Comparison of ENCODE assay signal across 2 cellular contexts in the genomic region with DNA sequence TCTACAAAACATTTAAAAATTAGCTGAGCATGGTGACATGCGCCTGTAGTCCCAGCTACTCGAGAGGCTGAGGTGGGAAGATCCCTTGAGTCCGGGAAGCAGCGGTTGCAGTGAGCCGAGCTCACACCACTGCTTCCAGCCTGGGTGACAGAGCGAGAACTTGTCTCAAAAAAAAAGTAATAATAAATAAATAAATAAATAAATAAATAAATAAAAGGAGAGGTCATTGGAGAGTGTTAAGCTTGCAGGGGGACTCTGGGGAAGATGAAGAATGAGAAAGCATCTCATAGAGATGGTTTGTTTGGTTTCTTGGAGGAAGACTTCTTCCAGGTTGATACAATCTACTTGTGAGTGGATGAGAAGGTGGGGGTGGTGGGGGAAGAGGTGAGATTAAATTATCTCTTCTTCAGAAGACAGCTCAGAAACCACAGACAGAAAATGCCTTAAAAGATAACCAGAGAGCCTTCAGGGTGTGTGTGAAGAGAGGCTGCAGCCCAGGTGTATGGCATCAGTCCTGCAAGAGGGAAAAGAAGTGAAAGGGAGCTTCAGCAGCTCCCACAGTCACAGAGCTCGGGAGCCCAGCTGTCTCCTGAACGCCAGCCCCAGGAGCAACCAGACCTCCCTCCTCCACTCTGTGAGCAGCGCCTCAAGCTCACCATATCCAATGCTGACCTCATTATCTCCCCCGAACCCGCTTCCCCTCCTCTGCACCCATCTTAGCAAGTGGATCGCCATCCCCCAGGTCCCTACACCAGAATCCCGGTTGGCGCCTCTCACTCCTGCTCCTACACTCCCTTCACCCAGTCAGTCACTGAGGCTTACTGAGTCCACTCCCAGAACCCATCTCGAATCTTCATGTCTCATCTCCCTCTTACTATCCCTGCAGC.
TF ChIP-seq lines count a peak whose summit lies in the region.

No MANE protein-coding gene starts in this region.

TF ChIP-seq in GM12891, 5 proteins besides CTCF, POLR2A, EP300 and RAD21:
- no peak for TF ChIP-seq PAX5 (IDR thresholded peaks at IDR 0.05; ENCODE audit: insufficient read depth, low read length, severe bottlenecking)
- TF ChIP-seq TAF1 (IDR thresholded peaks at IDR 0.05; ENCODE audit: low read depth, low read length): no peak
- no peak for TF ChIP-seq SPI1 (IDR thresholded peaks at IDR 0.05; ENCODE audit: low read depth, low read length)
- TF ChIP-seq POLR2AphosphoS5 (IDR thresholded peaks at IDR 0.05; ENCODE audit: low read depth, low read length): no peak
- TF ChIP-seq POU2F2 (IDR thresholded peaks at IDR 0.05; ENCODE audit: low read depth, low read length): no peak

TF ChIP-seq in IMR-90, 13 proteins besides CTCF, POLR2A, EP300 and RAD21:
- TF ChIP-seq MAZ (IDR thresholded peaks at IDR 0.05; ENCODE audit: borderline replicate concordance, low read depth, low read length) (no peak), NFE2L2 (IDR thresholded peaks at IDR 0.05; ENCODE audit: low read depth, low read length) (no peak), USF2 (IDR thresholded peaks at IDR 0.05; ENCODE audit: low read depth, low read length) (no peak), RCOR1 (IDR thresholded peaks at IDR 0.05; ENCODE audit: insufficient replicate concordance, low read length) (no peak), RFX5 (IDR thresholded peaks at IDR 0.05; ENCODE audit: low read depth, low read length) (no peak), CEBPB (IDR thresholded peaks at IDR 0.05; ENCODE audit: low read depth, low read length) (no peak)
- TF ChIP-seq, protein P1, sequence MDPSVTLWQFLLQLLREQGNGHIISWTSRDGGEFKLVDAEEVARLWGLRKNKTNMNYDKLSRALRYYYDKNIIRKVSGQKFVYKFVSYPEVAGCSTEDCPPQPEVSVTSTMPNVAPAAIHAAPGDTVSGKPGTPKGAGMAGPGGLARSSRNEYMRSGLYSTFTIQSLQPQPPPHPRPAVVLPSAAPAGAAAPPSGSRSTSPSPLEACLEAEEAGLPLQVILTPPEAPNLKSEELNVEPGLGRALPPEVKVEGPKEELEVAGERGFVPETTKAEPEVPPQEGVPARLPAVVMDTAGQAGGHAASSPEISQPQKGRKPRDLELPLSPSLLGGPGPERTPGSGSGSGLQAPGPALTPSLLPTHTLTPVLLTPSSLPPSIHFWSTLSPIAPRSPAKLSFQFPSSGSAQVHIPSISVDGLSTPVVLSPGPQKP (IDR thresholded peaks at IDR 0.05; ENCODE audit: borderline replicate concordance, low read depth, low read length): no peak
